ENCODE assay signal across 8 cellular contexts in the genomic region with DNA sequence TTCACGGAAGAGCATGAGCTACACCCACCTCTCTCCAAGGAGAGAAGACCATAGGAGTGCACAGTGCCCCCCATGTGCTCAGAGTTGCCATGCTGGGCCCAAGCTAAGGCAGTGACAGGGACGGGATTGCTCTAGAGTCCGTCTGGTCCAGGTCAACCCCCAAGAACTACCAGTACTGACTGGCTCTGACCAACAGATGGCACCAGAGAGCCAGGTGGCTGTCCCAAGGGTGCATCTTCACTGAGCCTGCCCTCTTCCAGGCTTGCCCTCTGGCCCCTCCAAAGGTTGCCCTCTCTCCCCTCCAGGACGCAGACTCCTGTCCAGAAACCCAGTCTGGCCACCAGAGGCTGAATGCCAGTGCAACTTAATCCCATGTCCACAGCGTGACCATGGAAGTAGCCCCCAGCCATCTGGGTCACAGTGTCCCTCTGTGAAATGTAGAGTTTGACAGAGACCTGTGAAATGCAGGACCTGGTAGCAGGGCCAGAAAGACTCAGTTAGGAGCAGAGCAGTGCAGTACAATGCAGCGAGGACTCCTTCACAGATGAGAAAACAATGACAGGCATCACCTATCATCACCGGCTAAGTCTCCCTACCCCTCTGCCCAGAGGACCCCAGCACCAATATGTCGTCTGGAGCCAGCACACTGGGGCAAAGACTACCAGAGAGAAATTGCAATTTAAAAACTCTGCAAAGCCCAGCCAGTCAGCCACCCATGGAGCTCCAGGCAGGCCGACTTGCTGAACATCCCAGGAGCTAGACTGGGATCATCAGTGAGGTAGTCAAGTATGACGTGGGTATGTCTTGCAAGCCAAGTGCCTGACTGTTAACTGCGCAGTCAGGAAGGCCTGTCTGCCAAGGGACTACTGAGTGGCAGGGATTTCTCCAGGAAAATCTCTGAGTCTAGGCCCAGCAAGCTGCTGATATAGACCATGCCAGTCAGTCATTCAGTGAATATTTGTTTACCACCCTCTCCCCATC. TPM values are rescaled to one million over a fixed set of nuclear protein-coding genes. Genes with fewer than 3 reads are reported as not detected.
A peak's percentile ranks its signal among the peaks of the same experiment; 100 is the strongest.
DNase-seq lines count a peak whose midpoint lies in the region; ATAC-seq and TF ChIP-seq lines count a peak whose summit lies in the region.

No MANE protein-coding gene starts in this region.

- peak; percentile 95 for TF ChIP-seq CTCF in natural killer cell (IDR thresholded peaks at IDR 0.05)

- H3K4me1 Mint-ChIP-seq in natural killer cell: no peaks in the 10 kb centered on the region

- ATAC-seq in HG03066 (IDR thresholded peaks at IDR 0.05; ENCODE audit: low read depth, unreplicated experiment) (peak; percentile 70), natural killer cell (peak; percentile 94 to 100 (median 94))

- no peak overlapping the region for H3K27ac Mint-ChIP-seq in natural killer cell

- no peaks in the 10 kb centered on the region for H3K36me3 Mint-ChIP-seq in natural killer cell

- intact Hi-C loops in natural killer cell (cut with micrococcal nuclease): loop anchor here (1.0 kb wide), 2 partner anchors 105 to 402 kb away; no protein-coding TSS in a partner anchor

- DNase-seq in NCI-H82 (lab: John Stamatoyannopoulos, UW): peak; percentile 80
- DNase-seq in NCI-H82 treated with DMSO at 0.1 percent for 48 hours (lab: John Stamatoyannopoulos, UW; ENCODE audit: unreplicated experiment): no peak
- peak; percentile 79 for DNase-seq in NOMO-1 treated with dmso at 0.1 percent for 144 hours (lab: John Stamatoyannopoulos, UW; ENCODE audit: unreplicated experiment)
- peak; percentile 39 for DNase-seq in activated CD8-positive, alpha-beta memory T cell treated with anti-CD3 and anti-CD28 coated beads, Interleukin-2, amount 50 U/mL, for 24 hours (ENCODE audit: extremely low read depth)
- DNase-seq in erythroblast (lab: John Stamatoyannopoulos, UW): peak; percentile 74 to 90
- peak; percentile 70 for DNase-seq in natural killer cell
- peak; percentile 43 to 77 (median 67) for DNase-seq in stimulated activated naive CD4-positive, alpha-beta T cell (lab: John Stamatoyannopoulos, UW)

- H3K4me3 Mint-ChIP-seq in natural killer cell: no peak overlapping the region

- H3K9me3 Mint-ChIP-seq in natural killer cell: no peaks in the 10 kb centered on the region

- TF ChIP-seq POLR2A in erythroblast (IDR thresholded peaks at IDR 0.05; ENCODE audit: low read length): no peak

- H3K27me3 Mint-ChIP-seq in natural killer cell (ENCODE audit: low read depth in 2 of 2): no peaks in the 10 kb centered on the region

RNA-seq across cellular contexts. Expression of a gene that starts 7.7 kb away (rescaled TPM):
- total RNA-seq in natural killer cell: 100 to 1,000 TPM; 301 to 338 (median 315) TPM

RNA-seq across cellular contexts. Expression of a gene that starts 41.4 kb away (rescaled TPM):
- 100 to 1,000 TPM; 188 to 205 (median 191) TPM for total RNA-seq in natural killer cell
